8 cellular contexts compared by ENCODE assay signal in genomic region chr12:47829584-47829983, GRCh38. TPM values are rescaled to one million over a fixed set of nuclear protein-coding genes. Genes with fewer than 3 reads are reported as not detected.
DNase-seq lines count a peak whose midpoint lies in the region; ATAC-seq and TF ChIP-seq lines count a peak whose summit lies in the region.

No MANE protein-coding gene starts in this region.

- no peaks in the 10 kb centered on the region for H3K9me3 ChIP-seq in lung (ENCODE audit: control insufficient read depth in 2 of 2, insufficient read depth in 1 of 2, low read length in 1 of 2)
- H3K9me3 ChIP-seq in stomach = no peaks in the 10 kb centered on the region

- H3K4me3 Mint-ChIP-seq in T-helper 1 cell treated with Interleukin-12 subunit alpha and Interleukin-12 subunit beta and Interleukin-4 antibody, amounts not matched to agents 30 μg/mL and 1 μg/mL, for 36 hours = peak overlapping the region; percentile 33

- DNase-seq in T-helper 1 cell = no peak
- no peak for DNase-seq in activated naive CD4-positive, alpha-beta T cell treated with anti-CD3 and anti-CD28 coated beads, Interleukin-2, amount 50 U/mL, for 72 hours (ENCODE audit: low spot score in 2 of 2)
- DNase-seq in lung (ENCODE audit: low spot score) = no peak
- DNase-seq in stomach = no peak
- DNase-seq in stimulated activated naive CD4-positive, alpha-beta T cell (lab: John Stamatoyannopoulos, UW) = no peak

- H3K27ac ChIP-seq in lung (ENCODE audit: low read depth in 1 of 2, low read length in 1 of 2) (peak overlapping the region; percentile 81 to 93), stomach (peak overlapping the region; percentile 58 to 99 (median 97))

- no peaks in the 10 kb centered on the region for H3K27me3 ChIP-seq in lung (ENCODE audit: control insufficient read depth, insufficient read depth)
- no peaks in the 10 kb centered on the region for H3K27me3 ChIP-seq in stomach

- no peaks in the 10 kb centered on the region for H3K27me3 Mint-ChIP-seq in T-helper 1 cell treated with Interleukin-12 subunit alpha and Interleukin-12 subunit beta and Interleukin-4 antibody, amounts not matched to agents 30 μg/mL and 1 μg/mL, for 36 hours (ENCODE audit: low read depth)

- H3K36me3 ChIP-seq in lung (ENCODE audit: control insufficient read depth in 2 of 2, insufficient read depth in 2 of 2, low read length in 2 of 2) (no peaks in the 10 kb centered on the region), stomach (no peaks in the 10 kb centered on the region)

- no peak for TF ChIP-seq EP300 in stomach (IDR thresholded peaks at IDR 0.05)

- H3K4me1 ChIP-seq in lung (ENCODE audit: control insufficient read depth in 2 of 2, insufficient read depth in 2 of 2, low read length in 2 of 2) (peaks cover 26 to 27% of the 10 kb centered on the region in 2 donors), stomach (peaks cover 41 to 51% (median 48%) of the 10 kb centered on the region in 4 donors)

- intact Hi-C loops in stomach (cut with DNase I; ENCODE audit: low total_unique reads) = no loop called here

- H3K36me3 Mint-ChIP-seq in T-helper 1 cell treated with Interleukin-12 subunit alpha and Interleukin-12 subunit beta and Interleukin-4 antibody, amounts not matched to agents 30 μg/mL and 1 μg/mL, for 36 hours (ENCODE audit: low read depth) = peaks cover 1% of the 10 kb centered on the region
- H3K36me3 Mint-ChIP-seq in activated naive CD4-positive, alpha-beta T cell treated with anti-CD3 and anti-CD28 coated beads, Interleukin-2, amount 50 U/mL, for 72 hours = peaks cover 0 to 7% of the 10 kb centered on the region in 2 donors

- peaks cover 74% of the 10 kb centered on the region for H3K4me1 Mint-ChIP-seq in T-helper 1 cell treated with Interleukin-12 subunit alpha and Interleukin-12 subunit beta and Interleukin-4 antibody, amounts not matched to agents 30 μg/mL and 1 μg/mL, for 36 hours (ENCODE audit: low read depth)

- TF ChIP-seq CTCF in lung (IDR thresholded peaks at IDR 0.05; ENCODE audit: control extremely low read depth, extremely low read depth) = no peak
- TF ChIP-seq CTCF in stomach (IDR thresholded peaks at IDR 0.05) = no peak

- WGBS in lung, 2 donors = 75 to 90% methylated on average over 4 of the region's 4 CpGs
- WGBS in stomach, 5 donors = 49 to 82% (median 53%) methylated on average over 4 of the region's 4 CpGs

- no peak for TF ChIP-seq POLR2A in stomach (IDR thresholded peaks at IDR 0.05)

- H3K9me3 Mint-ChIP-seq in T-helper 1 cell treated with Interleukin-12 subunit alpha and Interleukin-12 subunit beta and Interleukin-4 antibody, amounts not matched to agents 30 μg/mL and 1 μg/mL, for 36 hours = no peaks in the 10 kb centered on the region
- no peaks in the 10 kb centered on the region for H3K9me3 Mint-ChIP-seq in activated naive CD4-positive, alpha-beta T cell treated with anti-CD3 and anti-CD28 coated beads, Interleukin-2, amount 50 U/mL, for 72 hours

- peak overlapping the region; percentile 85 for H3K27ac Mint-ChIP-seq in T-helper 1 cell treated with Interleukin-12 subunit alpha and Interleukin-12 subunit beta and Interleukin-4 antibody, amounts not matched to agents 30 μg/mL and 1 μg/mL, for 36 hours
- peak overlapping the region; percentile 82 to 83 for H3K27ac Mint-ChIP-seq in activated naive CD4-positive, alpha-beta T cell treated with anti-CD3 and anti-CD28 coated beads, Interleukin-2, amount 50 U/mL, for 72 hours

- ATAC-seq in activated naive CD4-positive, alpha-beta T cell treated with anti-CD3 and anti-CD28 coated beads, Interleukin-2, amount 50 U/mL, for 72 hours = no peak
- ATAC-seq in lung (ENCODE audit: insufficient read depth, low FRiP score) (no peak), GM19463 (IDR thresholded peaks at IDR 0.05; ENCODE audit: unreplicated experiment) (no peak), esophagus mucosa (no peak)

- no peak overlapping the region for H3K4me3 ChIP-seq in lung
- H3K4me3 ChIP-seq in stomach = no peak overlapping the region

RNA-seq across cellular contexts. Expression of gene HDAC7, which starts 9.9 kb away (rescaled TPM):
- total RNA-seq in activated naive CD4-positive, alpha-beta T cell treated with anti-CD3 and anti-CD28 coated beads, Interleukin-2, amount 50 U/mL, for 72 hours = 100 to 1,000 TPM; 285 to 334 TPM
- total RNA-seq in lung = 100 to 1,000 TPM in 1 of 2 donors, 10 to 100 TPM in 1; 49.3 to 119 TPM
- polyA plus RNA-seq in lung = 10 to 100 TPM; 67.6 to 71.9 TPM
- total RNA-seq in stomach = 100 to 1,000 TPM in 2 of 5 donors, 10 to 100 TPM in 3; 32.1 to 313 (median 66.5) TPM
- 10 to 100 TPM; 22.8 to 30.7 (median 28.6) TPM for polyA plus RNA-seq in stomach
- total RNA-seq in esophagus mucosa = 25.1 TPM

RNA-seq across cellular contexts. Expression of gene SLC48A1, which starts 56.5 kb away (rescaled TPM):
- 1 to 10 TPM; 5.2 to 7.4 TPM for total RNA-seq in activated naive CD4-positive, alpha-beta T cell treated with anti-CD3 and anti-CD28 coated beads, Interleukin-2, amount 50 U/mL, for 72 hours
- 10 to 100 TPM; 16.9 to 31.3 TPM for total RNA-seq in lung
- polyA plus RNA-seq in lung = 10 to 100 TPM; 16.8 to 24.5 TPM
- total RNA-seq in stomach = 10 to 100 TPM in 3 of 5 donors, 1 to 10 TPM in 2; 2.3 to 29.0 (median 18.1) TPM
- 10 to 100 TPM in 1 of 3 donors, 1 to 10 TPM in 2; 6.3 to 18.2 (median 9.4) TPM for polyA plus RNA-seq in stomach
- 19.8 TPM for total RNA-seq in esophagus mucosa
